Comparison of ENCODE assay signal across 8 cellular contexts in genomic region chr6:12369781-12370262, GRCh38.
DNase-seq lines count a peak whose midpoint lies in the region; ATAC-seq and TF ChIP-seq lines count a peak whose summit lies in the region.

No MANE protein-coding gene starts in this region.

- H3K9ac ChIP-seq in PC-3 (ENCODE audit: low read length), result no peak overlapping the region

- DNase-seq in AML-193 (lab: John Stamatoyannopoulos, UW) (peak; percentile 90 to 95), PC-3 (peak; percentile 86), NCI-H69 (lab: John Stamatoyannopoulos, UW) (no peak), GDM1 (lab: John Stamatoyannopoulos, UW) (no peak), activated T-cell treated with anti-CD3 and anti-CD28 coated beads for 4 hours (no peak)
- no peak for DNase-seq in activated CD8-positive, alpha-beta memory T cell treated with anti-CD3 and anti-CD28 coated beads, Interleukin-2, amount 50 U/mL, for 4 hours

- no peak overlapping the region for H2AFZ ChIP-seq in PC-3 (ENCODE audit: low read length)

- BruUV-seq in PC-3 (replicated peaks; lab: Mats Ljungman, UMichigan), result no TSS peak

- intact Hi-C loops in PC-3 (cut with micrococcal nuclease), result loop anchor here (1.0 kb wide), 2 partner anchors 80 to 136 kb away; partner anchors contain the start of gene EDN1

- no peak overlapping the region for H3K4me3 ChIP-seq in PC-3 (ENCODE audit: low read length)

- peaks cover 25% of the 10 kb centered on the region for H3K4me1 ChIP-seq in PC-3 (ENCODE audit: insufficient read depth, low read length)

- CTCF ChIA-PET in PC-3 (lab: Charles Lee), result interaction anchor here (0.7 to 1.1 kb wide), 2 partner anchors 80 to 84 kb away, joined by 3 read pairs; partner anchors contain the start of gene EDN1

- H4K20me1 ChIP-seq in PC-3 (ENCODE audit: low read length), result no peaks in the 10 kb centered on the region

- H3K27me3 ChIP-seq in PC-3 (ENCODE audit: low read length), result no peaks in the 10 kb centered on the region

- no peaks in the 10 kb centered on the region for H3K9me3 ChIP-seq in PC-3 (ENCODE audit: low read length)

- POLR2A ChIA-PET in PC-3 (lab: Charles Lee; ENCODE audit: unreplicated experiment), result interaction anchor here (0.9 kb wide), 1 partner anchor 79 kb away, joined by 5 read pairs; no protein-coding TSS in a partner anchor

- H3K36me3 ChIP-seq in PC-3 (ENCODE audit: low read depth, low read length), result no peaks in the 10 kb centered on the region

- peak; percentile 70 for ATAC-seq in GM19025 (IDR thresholded peaks at IDR 0.05; ENCODE audit: low read depth, unreplicated experiment)
- ATAC-seq in HG02970 (IDR thresholded peaks at IDR 0.05; ENCODE audit: low FRiP score, unreplicated experiment), result peak; percentile 50
- peak; percentile 83 for ATAC-seq in PC-3

- H3K27ac ChIP-seq in PC-3 (ENCODE audit: low read length), result 0 out of 2 replicates have a peak overlapping the region, but pooled peaks have one; percentile 2

- H3K79me2 ChIP-seq in PC-3 (ENCODE audit: low read length), result no peaks in the 10 kb centered on the region

- no peaks in the 10 kb centered on the region for H3F3A ChIP-seq in PC-3 (ENCODE audit: low read length, unreplicated experiment)

- no peak overlapping the region for H3K4me2 ChIP-seq in PC-3 (ENCODE audit: low read length)

- peak; percentile 69 for TF ChIP-seq CTCF in PC-3 (conservative IDR thresholded peaks at IDR 0.05; ENCODE audit: low read depth, low read length)

- H3K9me2 ChIP-seq in PC-3 (replicated peaks; ENCODE audit: low read length), result no peaks in the 10 kb centered on the region

Comparison
In these comparisons a context has a peak if more than half of its experiments do, and no peak if none do; other contexts are left out.
1. DNase-seq: peak in AML-193 (2 of 2) and PC-3 (single experiment); none in NCI-H69 (single experiment), activated CD8-positive, alpha-beta memory T cell treated with anti-CD3 and anti-CD28 coated beads, Interleukin-2, amount 50 U/mL, for 4 hours (single experiment), GDM1 (single experiment) and activated T-cell treated with anti-CD3 and anti-CD28 coated beads for 4 hours (single experiment).
2. Peak in every context shown above with its lines, with median percentiles within 50 percentile points of each other: ATAC-seq.